Comparison of ENCODE assay signal across 1 cellular context in genomic region chr16:20899503-20900298, GRCh38.
A peak's percentile ranks its signal among the peaks of the same experiment; 100 is the strongest.
TF ChIP-seq lines count a peak whose summit lies in the region.

No MANE protein-coding gene starts in this region.

TF ChIP-seq in H1, 55 proteins besides CTCF, POLR2A, EP300 and RAD21:
- TF ChIP-seq KDM4A (IDR thresholded peaks at IDR 0.05; ENCODE audit: low read depth, low read length, severe bottlenecking) (peak; percentile 47), ATF2 (IDR thresholded peaks at IDR 0.05; ENCODE audit: low read length) (no peak), SIN3A (conservative IDR thresholded peaks at IDR 0.05 in 1 of 2, IDR thresholded peaks at IDR 0.05 in 1 of 2; ENCODE audit: low read depth in 1 of 2, low read length in 2 of 2) (0 out of 4 replicates have a peak, but pooled peaks of 1 of the 2 experiments have one; percentile 41), ATF3 (IDR thresholded peaks at IDR 0.05; ENCODE audit: insufficient read depth, low read depth, low read length) (no peak)
